Comparison of ENCODE assay signal across 8 cellular contexts in the genomic region with DNA sequence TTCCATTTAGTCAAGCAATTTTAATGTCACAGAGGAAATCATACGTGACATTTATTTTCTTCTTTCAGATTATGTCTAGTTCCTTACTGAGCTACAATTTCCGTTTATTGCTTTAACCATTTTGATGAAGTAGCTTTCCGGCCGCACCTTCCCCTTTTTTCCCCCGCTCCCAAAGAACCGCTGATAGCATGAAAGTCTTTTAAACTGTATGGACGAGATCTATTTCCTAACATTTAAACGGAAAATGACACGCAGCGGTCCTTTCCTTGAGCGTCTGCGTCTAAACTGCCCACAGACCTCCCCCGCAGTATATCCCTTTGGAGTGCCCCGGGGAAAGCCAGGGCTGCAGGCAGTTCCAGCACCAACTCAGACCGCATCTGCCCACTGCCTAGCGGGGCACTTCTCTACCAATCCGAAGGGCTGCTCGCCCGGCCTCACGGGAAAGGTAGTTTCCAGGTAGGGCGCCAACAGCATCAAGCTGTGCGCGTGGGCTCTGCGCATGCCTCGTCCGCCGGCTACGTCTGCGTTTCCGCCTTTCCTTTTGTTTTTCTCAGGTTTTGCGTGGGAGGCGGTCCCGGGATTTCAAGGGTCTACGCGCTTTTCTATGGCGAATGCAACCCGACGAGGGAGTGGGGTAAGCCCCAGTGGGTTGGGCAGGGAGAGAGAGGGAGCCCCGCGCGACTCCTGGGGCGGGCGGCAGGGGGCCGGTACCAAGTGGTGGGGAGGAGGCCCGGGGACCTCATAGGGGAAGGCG. TPM values are rescaled to one million over a fixed set of nuclear protein-coding genes. Genes with fewer than 3 reads are reported as not detected.
DNase-seq lines count a peak whose midpoint lies in the region; ATAC-seq, FAIRE-seq and TF ChIP-seq lines count a peak whose summit lies in the region.

A gene (plus strand): TSS at position 526 of the 754 bp plus-strand sequence. CDS start 1,667 bp downstream, outside the sequence.

- peak within 1 kb of the TSS; percentile 51 to 94 (median 71) for H3K4me3 ChIP-seq in heart left ventricle
- peak within 1 kb of the TSS; percentile 69 to 87 (median 72) for H3K4me3 ChIP-seq in transverse colon

- peaks cover 19% of the 10 kb centered on the region for H3K36me3 Mint-ChIP-seq in T-cell

- peaks cover 0 to 4% (median 0%) of the 10 kb centered on the region in 12 donors for H3K9me3 ChIP-seq in heart left ventricle
- H3K9me3 ChIP-seq in transverse colon = no peaks in the 10 kb centered on the region

- CTCF ChIA-PET in T-cell (lab: Charles Lee) = interaction anchor here in 1 of 2 donors (3.7 kb wide), 1 partner anchor 34 kb away, joined by 43 read pairs; a partner anchor contains a TSS

- WGBS in adipose tissue, 3 donors = 0 to 1% (median 1%) methylated on average over 46 of the region's 46 CpGs
- 0 to 2% (median 1%) methylated on average over 31 to 46 of the region's 46 CpGs for WGBS in heart left ventricle, 4 donors
- WGBS in transverse colon (ENCODE audit: low coverage in 1 of 2), 2 donors = 0% methylated on average over 13 to 21 of the region's 46 CpGs

- H3K36me3 ChIP-seq in heart left ventricle (peaks cover 0 to 30% (median 10%) of the 10 kb centered on the region in 9 donors), transverse colon (peaks cover 0 to 20% (median 2%) of the 10 kb centered on the region in 4 donors)

- H3K27ac ChIP-seq in adipose tissue (ENCODE audit: low read depth, low read length) = peak within 1 kb of the TSS; percentile 98
- H3K27ac ChIP-seq in heart left ventricle = peak within 1 kb of the TSS; percentile 92 to 99 (median 98)
- peak within 1 kb of the TSS; percentile 92 to 99 (median 98) for H3K27ac ChIP-seq in transverse colon

- in situ Hi-C loops in transverse colon (cut with MboI; ENCODE audit: low pct_ligation_motif_present in 1 of 4, low pct_unique_long_range_greater_than_20kb in 1 of 4, low sequenced_read_pairs in 3 of 4) = loop anchor here in 1 of 4 donors (25.0 kb wide), 1 partner anchor 148 kb away; a partner anchor contains a TSS

- peak within 1 kb of the TSS; percentile 99 for H3K27ac Mint-ChIP-seq in T-cell

- TF ChIP-seq CTCF in heart left ventricle (IDR thresholded peaks at IDR 0.05) (no peak), transverse colon (IDR thresholded peaks at IDR 0.05) (peak in 3 of 5 experiments; percentile 9 to 26 (median 9))

- TF ChIP-seq EP300 in transverse colon (IDR thresholded peaks at IDR 0.05; ENCODE audit: low read depth) = no peak

- ATAC-seq in HG02840 (IDR thresholded peaks at IDR 0.05; ENCODE audit: low FRiP score, unreplicated experiment) (peak; percentile 86), T-cell (replicated peaks in 1 of 4) (peak; percentile 86 to 88 (median 88)), heart left ventricle (peak; percentile 96 to 97 (median 96))

- no peak for FAIRE-seq in GM12891 (lab: Jason Lieb, UNC)

- no peaks in the 10 kb centered on the region for H3K9me3 Mint-ChIP-seq in T-cell

- peak within 1 kb of the TSS; percentile 89 to 98 (median 94) for H3K4me3 Mint-ChIP-seq in T-cell

- H3K27me3 Mint-ChIP-seq in T-cell = no peaks in the 10 kb centered on the region

- no peaks in the 10 kb centered on the region for H3K27me3 ChIP-seq in heart left ventricle
- no peaks in the 10 kb centered on the region for H3K27me3 ChIP-seq in transverse colon

- H3K4me1 ChIP-seq in heart left ventricle (peaks cover 0 to 19% (median 7%) of the 10 kb centered on the region in 12 donors), transverse colon (peaks cover 4 to 15% (median 10%) of the 10 kb centered on the region in 4 donors)

- intact Hi-C loops in heart left ventricle (cut with DNase I) = loop anchor here in 8 of 10 donors (1.0 to 10.0 kb wide), 9 partner anchors 34 to 156 kb away; a partner anchor contains a TSS
- intact Hi-C loops in transverse colon (cut with DNase I; ENCODE audit: low total_unique reads) = loop anchor here (2.0 kb wide), 1 partner anchor 34 kb away; a partner anchor contains a TSS

- H3K4me1 Mint-ChIP-seq in T-cell = peaks cover 35 to 46% (median 43%) of the 10 kb centered on the region in 3 donors

- POLR2A ChIA-PET in T-cell (lab: Charles Lee) = interaction anchor here (0.6 to 1.4 kb wide), 5 partner anchors 33 to 84 kb away, joined by 3 to 9 read pairs (median 3); a partner anchor contains a TSS

- DNase-seq in GM12891 (ENCODE audit: insufficient read length, low spot score) (peak; percentile 63), NCI-H1436 (lab: John Stamatoyannopoulos, UW) (peak; percentile 96), T-cell (peak; percentile 85 to 94 (median 90)), heart left ventricle (peak; percentile 91 to 95 (median 92)), pons (ENCODE audit: low spot score) (peak; percentile 90), transverse colon (peak; percentile 95)

- TF ChIP-seq POLR2A in GM12891 (IDR thresholded peaks at IDR 0.05; ENCODE audit: low read depth, low read length) (peak; percentile 20; the same call in 1 of the 2 replicates), heart left ventricle (IDR thresholded peaks at IDR 0.05) (peak in 1 of 2 donors; percentile 67), transverse colon (IDR thresholded peaks at IDR 0.05) (no peak)

TF ChIP-seq in GM12891, 5 proteins besides CTCF, POLR2A, EP300 and RAD21:
- TF ChIP-seq PAX5 (IDR thresholded peaks at IDR 0.05; ENCODE audit: insufficient read depth, low read length, severe bottlenecking) (no peak), POU2F2 (IDR thresholded peaks at IDR 0.05; ENCODE audit: low read depth, low read length) (0 out of 2 replicates have a peak, but pooled peaks have one; percentile 26), TAF1 (IDR thresholded peaks at IDR 0.05; ENCODE audit: low read depth, low read length) (0 out of 2 replicates have a peak, but pooled peaks have one; percentile 27), SPI1 (IDR thresholded peaks at IDR 0.05; ENCODE audit: low read depth, low read length) (0 out of 2 replicates have a peak, but pooled peaks have one; percentile 21)

RNA-seq across cellular contexts. Expression of the gene that starts here (rescaled TPM):
- polyA plus RNA-seq in GM12891 (2012; ENCODE audit: low read depth, missing spikeins) = 5.4 TPM
- total RNA-seq in T-cell (10 to 100 TPM; 39.5 to 59.6 (median 55.0) TPM), heart left ventricle (10 to 100 TPM; 15.6 to 29.7 (median 19.0) TPM), transverse colon (10 to 100 TPM; 17.3 to 51.1 (median 25.5) TPM)
- polyA plus RNA-seq in adipose tissue (10 to 100 TPM in 1 of 3 donors, 1 to 10 TPM in 2; 6.9 to 11.1 (median 8.0) TPM), heart left ventricle (1 to 10 TPM; 8.9 to 9.4 TPM)

Comparison
In these comparisons a context has a peak if more than half of its experiments do, and no peak if none do; other contexts are left out.
1. Peak in every context shown above with its lines: DNase-seq, ATAC-seq, H3K4me3 ChIP-seq and H3K27ac ChIP-seq.
2. CTCF ChIP-seq: peak in transverse colon (3 of 5); none in heart left ventricle (0 of 12).